In genomic region chr7:135817576-135817975, GRCh38 we compare ENCODE assay signal across 16 cellular contexts.
"Had no signal": no experiment of that assay in that cellular context is flagged by ENCODE, and none has a peak within 500 bp of the region (broad histone marks: within the 10 kb centered on the region; RNA-seq: fewer than 3 reads in every experiment).

No MANE protein-coding gene starts in this region.

- H3K79me2 ChIP-seq: hepatocyte had no signal

- H3K9me3 ChIP-seq: pancreas, psoas muscle, spleen, tibial nerve, vagina had no signal

- H3K36me3 ChIP-seq: pancreas, spleen, tibial nerve, vagina had no signal

- H3K4me3 ChIP-seq: hepatocyte, lung, pancreas, psoas muscle, spleen, tibial nerve, vagina had no signal

- DNase-seq: islet precursor cell; mesendoderm; naive thymus-derived CD4-positive, alpha-beta T cell; pancreas; posterior cingulate gyrus; psoas muscle; small intestine; spleen; stimulated activated CD4-positive, alpha-beta T cell treated with anti-CD3 and anti-CD28 coated beads, Interleukin-4, amount 100 ng/mL, for 24 hours; stimulated activated naive CD4-positive, alpha-beta T cell had no signal

- H3K27me3 ChIP-seq: hepatocyte, pancreas, spleen, tibial nerve, vagina had no signal

- H2AFZ ChIP-seq: hepatocyte had no signal

- H3K27ac ChIP-seq: hepatocyte, pancreas, psoas muscle, spleen, tibial nerve, vagina had no signal

- H3K4me1 ChIP-seq: pancreas, psoas muscle, spleen, tibial nerve had no signal

- H3K4me2 ChIP-seq: hepatocyte had no signal

- ATAC-seq: left lobe of liver; naive thymus-derived CD4-positive, alpha-beta T cell; pancreas; sciatic nerve had no signal
